In the genomic region with DNA sequence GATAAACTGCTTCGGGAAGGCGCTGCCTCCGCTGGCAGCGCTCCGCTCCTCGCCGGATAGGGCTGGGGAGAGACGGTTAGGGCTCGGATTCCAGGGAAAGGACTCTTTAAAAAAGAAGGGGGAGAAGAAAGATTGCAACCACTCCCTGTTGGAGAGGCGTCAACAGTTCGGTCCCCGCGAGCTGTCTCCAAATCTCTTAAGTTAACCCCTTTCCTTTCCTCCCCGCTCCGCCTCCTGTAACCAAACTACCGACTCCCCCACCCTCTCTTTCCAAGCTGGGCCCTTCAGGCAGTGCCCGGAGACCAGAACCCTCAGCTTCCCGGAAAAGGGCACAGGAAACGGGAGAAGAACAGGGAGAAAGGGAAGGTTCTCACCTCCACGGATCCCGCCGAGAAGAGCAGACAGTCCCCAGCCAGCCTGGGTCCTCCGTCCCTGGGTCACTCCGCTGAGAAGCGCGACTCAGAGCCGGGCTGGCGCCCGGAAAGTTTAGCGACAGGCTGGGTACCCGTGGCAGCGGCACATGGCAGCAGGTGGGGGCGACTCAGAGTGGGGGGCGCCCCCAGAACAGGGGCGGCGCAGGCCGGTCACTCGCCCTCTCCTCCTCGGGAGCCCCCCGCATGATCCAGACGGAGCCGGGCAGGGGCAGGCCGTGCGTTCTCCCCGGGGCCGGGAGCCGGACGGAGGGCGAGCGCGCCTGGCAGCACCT, we compare ENCODE assay signal across 8 cellular contexts. TPM values are rescaled to one million over a fixed set of nuclear protein-coding genes. Genes with fewer than 3 reads are reported as not detected.
DNase-seq lines count a peak whose midpoint lies in the region; ATAC-seq and TF ChIP-seq lines count a peak whose summit lies in the region.

No MANE protein-coding gene starts in this region.

- peak overlapping the region; percentile 84 to 93 (median 89) for H3K4me3 Mint-ChIP-seq in CD4-positive, CD25-positive, alpha-beta regulatory T cell

- peaks cover 56% of the 10 kb centered on the region for H3K27me3 Mint-ChIP-seq in CD4-positive, CD25-positive, alpha-beta regulatory T cell

- peaks cover 44% of the 10 kb centered on the region for H3K4me1 ChIP-seq in CD4-positive, CD25-positive, alpha-beta regulatory T cell (ENCODE audit: control insufficient read depth, insufficient read depth, low read length, poor library complexity, severe bottlenecking)
- H3K4me1 ChIP-seq in ectodermal cell (ENCODE audit: control insufficient read depth, insufficient read depth, low read length) (peaks cover 29% of the 10 kb centered on the region), mononuclear cell (ENCODE audit: insufficient read depth, low read length) (peaks cover 51% of the 10 kb centered on the region), tibial artery (peaks cover 0 to 25% (median 14%) of the 10 kb centered on the region in 4 donors)

- no peaks in the 10 kb centered on the region for H3K9me3 ChIP-seq in CD4-positive, CD25-positive, alpha-beta regulatory T cell (ENCODE audit: control insufficient read depth in 2 of 2, low read length in 2 of 2)
- no peaks in the 10 kb centered on the region for H3K9me3 ChIP-seq in ectodermal cell (ENCODE audit: control insufficient read depth, low read length)
- H3K9me3 ChIP-seq in mononuclear cell (ENCODE audit: low read depth, low read length): no peaks in the 10 kb centered on the region
- H3K9me3 ChIP-seq in tibial artery: no peaks in the 10 kb centered on the region

- H3K4me3 ChIP-seq in CD4-positive, CD25-positive, alpha-beta regulatory T cell (ENCODE audit: low read depth, low read length): peak overlapping the region; percentile 72
- H3K4me3 ChIP-seq in ectodermal cell (ENCODE audit: insufficient read depth, low read depth, low read length) (peak overlapping the region; percentile 69), mononuclear cell (ENCODE audit: low read length) (peak overlapping the region; percentile 55), tibial artery (peak overlapping the region; percentile 80 to 96)

- peaks cover 0 to 2% (median 0%) of the 10 kb centered on the region in 7 donors for H3K9me3 Mint-ChIP-seq in CD4-positive, CD25-positive, alpha-beta regulatory T cell

- no peak for TF ChIP-seq CTCF in tibial artery (IDR thresholded peaks at IDR 0.05)

- H3K36me3 ChIP-seq in CD4-positive, CD25-positive, alpha-beta regulatory T cell (ENCODE audit: control insufficient read depth, insufficient read depth, low read length): no peaks in the 10 kb centered on the region
- no peaks in the 10 kb centered on the region for H3K36me3 ChIP-seq in ectodermal cell (ENCODE audit: control insufficient read depth, insufficient read depth, low read length)
- H3K36me3 ChIP-seq in tibial artery: peaks cover 6 to 10% (median 8%) of the 10 kb centered on the region in 3 donors

- H3K27me3 ChIP-seq in CD4-positive, CD25-positive, alpha-beta regulatory T cell (ENCODE audit: control insufficient read depth, insufficient read depth, low read length): peaks cover 15% of the 10 kb centered on the region
- H3K27me3 ChIP-seq in ectodermal cell (ENCODE audit: control insufficient read depth, insufficient read depth, low read length, poor library complexity, severe bottlenecking) (peaks cover 55% of the 10 kb centered on the region), mononuclear cell (ENCODE audit: insufficient read depth, low read length) (peaks cover 8% of the 10 kb centered on the region), tibial artery (no peaks in the 10 kb centered on the region)

- ATAC-seq in CD4-positive, CD25-positive, alpha-beta regulatory T cell (ENCODE audit: low read depth in 2 of 2): no peak
- peak; percentile 5 for ATAC-seq in GM19328 (IDR thresholded peaks at IDR 0.05; ENCODE audit: unreplicated experiment)
- ATAC-seq in HG03432 (IDR thresholded peaks at IDR 0.05; ENCODE audit: unreplicated experiment): peak; percentile 21

- intact Hi-C loops in tibial artery (cut with DNase I; ENCODE audit: low total_unique reads): loop anchor here (2.0 to 10.0 kb wide), 4 partner anchors 58 to 256 kb away; a partner anchor contains a TSS

- H3K36me3 Mint-ChIP-seq in CD4-positive, CD25-positive, alpha-beta regulatory T cell: no peaks in the 10 kb centered on the region

- no peak overlapping the region for H3K27ac ChIP-seq in CD4-positive, CD25-positive, alpha-beta regulatory T cell (ENCODE audit: insufficient read depth, low read length, poor library complexity, severe bottlenecking)
- H3K27ac ChIP-seq in ectodermal cell (ENCODE audit: insufficient read depth, low read depth, low read length, poor library complexity, severe bottlenecking) (no peak overlapping the region), tibial artery (peak overlapping the region; percentile 79 to 82)

- DNase-seq in CD4-positive, CD25-positive, alpha-beta regulatory T cell: peak in 2 of 3 donors; percentile 20 to 47
- peak; percentile 33 for DNase-seq in SW480 (ENCODE audit: low spot score)
- peak in 1 of 2 donors; percentile 27 for DNase-seq in tibial artery
- DNase-seq in COR-L47 (lab: John Stamatoyannopoulos, UW): no peak

- H3K27ac Mint-ChIP-seq in CD4-positive, CD25-positive, alpha-beta regulatory T cell: no peak overlapping the region

- H3K4me1 Mint-ChIP-seq in CD4-positive, CD25-positive, alpha-beta regulatory T cell: peaks cover 0 to 39% (median 13%) of the 10 kb centered on the region in 4 donors

- WGBS in ectodermal cell, 2 experiments: 1% methylated on average over 51 of the region's 51 CpGs

RNA-seq across cellular contexts. Expression of a gene that starts 0.7 kb away (rescaled TPM):
- 0.27 TPM for total RNA-seq in CD4-positive, CD25-positive, alpha-beta regulatory T cell
- polyA plus RNA-seq in CD4-positive, CD25-positive, alpha-beta regulatory T cell: under 1 TPM in 1 of 4 donors, not detected in 3; 0.07 TPM
- 10.9 TPM for polyA plus RNA-seq in ectodermal cell (2013, experiment 1 of 4)
- polyA plus RNA-seq in ectodermal cell (2013, experiment 2 of 4): 23.8 TPM
- polyA plus RNA-seq in ectodermal cell (2013, experiment 3 of 4): 13.5 TPM
- polyA plus RNA-seq in ectodermal cell (2013, experiment 4 of 4): 18.1 TPM
- total RNA-seq in mononuclear cell: 0.42 TPM

RNA-seq across cellular contexts. Expression of a gene that starts 57.6 kb away (rescaled TPM):
- total RNA-seq in CD4-positive, CD25-positive, alpha-beta regulatory T cell: 13.1 TPM
- 1 to 10 TPM in 2 of 4 donors, under 1 TPM in 2; 0.81 to 1.3 (median 1.0) TPM for polyA plus RNA-seq in CD4-positive, CD25-positive, alpha-beta regulatory T cell
- polyA plus RNA-seq in ectodermal cell (2013, experiment 1 of 4): 27.4 TPM
- 32.4 TPM for polyA plus RNA-seq in ectodermal cell (2013, experiment 2 of 4)
- 26.5 TPM for polyA plus RNA-seq in ectodermal cell (2013, experiment 3 of 4)
- polyA plus RNA-seq in ectodermal cell (2013, experiment 4 of 4): 28.5 TPM
- total RNA-seq in mononuclear cell: 10.8 TPM

Comparison
In these comparisons a context has a peak if more than half of its experiments do, and no peak if none do; other contexts are left out.
1. ATAC-seq: peak in GM19328 (single experiment) and HG03432 (single experiment); none in CD4-positive, CD25-positive, alpha-beta regulatory T cell (0 of 2).
2. H3K27ac ChIP-seq: peak in tibial artery (2 of 2); none in CD4-positive, CD25-positive, alpha-beta regulatory T cell (single experiment) and ectodermal cell (single experiment).
3. Peak in every context shown above with its lines, with median percentiles within 50 percentile points of each other: H3K4me3 ChIP-seq.